Comparison of ENCODE assay signal across 14 cellular contexts in genomic region chr15:69744421-69745162, GRCh38.
"Had no signal": no experiment of that assay in that cellular context is flagged by ENCODE, and none has a peak within 500 bp of the region (broad histone marks: within the 10 kb centered on the region; RNA-seq: fewer than 3 reads in every experiment).

No MANE protein-coding gene starts in this region.

- H3K36me3 ChIP-seq: lower lobe of right lung, thyroid gland had no signal

- H3K9me3 Mint-ChIP-seq: activated naive CD4-positive, alpha-beta T cell treated with anti-CD3 and anti-CD28 coated beads, Interleukin-2, amount 50 U/mL, for 24 hours had no signal

- DNase-seq: activated CD4-positive, alpha-beta memory T cell treated with anti-CD3 and anti-CD28 coated beads, Interleukin-2, amount 10 ng/mL, durations not matched to agents 7 days and 5 days; amygdala; dorsolateral prefrontal cortex; immature natural killer cell; left cardiac atrium; lower lobe of right lung; midbrain; retina; thyroid gland had no signal

- ATAC-seq: activated CD4-positive, CD25-positive, alpha-beta regulatory T cell treated with anti-CD3 and anti-CD28 coated beads, Interleukin-2, amount 50 U/mL, for 24 hours; esophagus mucosa; left cardiac atrium; lower lobe of right lung had no signal

- FAIRE-seq: endometrium had no signal

- H3K9me3 ChIP-seq: thyroid gland had no signal

- H3K36me3 Mint-ChIP-seq: immature natural killer cell had no signal

- H3K27ac Mint-ChIP-seq: activated CD4-positive, alpha-beta memory T cell treated with anti-CD3 and anti-CD28 coated beads, Interleukin-2, amount 10 ng/mL, durations not matched to agents 7 days and 5 days; immature natural killer cell had no signal

- H3K4me3 Mint-ChIP-seq: activated CD4-positive, alpha-beta memory T cell treated with anti-CD3 and anti-CD28 coated beads, Interleukin-2, amount 10 ng/mL, durations not matched to agents 7 days and 5 days had no signal

- H3K27me3 ChIP-seq: thyroid gland had no signal

- H3K4me1 ChIP-seq: lower lobe of right lung, thyroid gland had no signal

- H3K27ac ChIP-seq: dorsolateral prefrontal cortex, lower lobe of right lung, skin epidermis, thyroid gland had no signal

- H3K4me3 ChIP-seq: dorsolateral prefrontal cortex, lower lobe of right lung, skin epidermis, thyroid gland had no signal
